1 cellular context compared by ENCODE assay signal in the genomic region with DNA sequence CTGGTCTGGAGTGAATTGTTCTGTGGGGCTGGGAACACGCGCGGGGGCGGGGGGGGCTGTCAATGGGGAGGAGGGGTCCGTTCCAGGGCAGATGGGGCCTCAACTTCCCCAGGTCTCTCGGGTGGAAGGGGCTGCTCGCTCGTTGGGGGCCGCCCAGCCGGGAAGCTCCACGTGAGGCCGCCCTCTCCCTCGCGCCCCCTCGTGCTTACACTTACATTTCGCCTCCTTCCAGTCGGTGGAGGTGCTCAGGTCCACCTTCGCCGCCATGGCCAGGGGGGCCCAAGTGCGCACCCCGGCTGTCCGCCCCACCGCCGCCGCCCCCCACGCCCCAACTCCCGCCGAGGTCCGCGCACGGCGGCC.
TF ChIP-seq lines count a peak whose summit lies in the region.

No MANE protein-coding gene starts in this region.

TF ChIP-seq in K562, 482 proteins besides CTCF, POLR2A, EP300 and RAD21 (continued from another document and continues in another):
- TF ChIP-seq SRSF3 (IDR thresholded peaks at IDR 0.05; ENCODE audit: insufficient read depth, low read length) (no peak), TSC22D4 (tag; IDR thresholded peaks at IDR 0.05) (no peak), NELFE (IDR thresholded peaks at IDR 0.05; ENCODE audit: insufficient read depth, insufficient read length) (no peak), ZNF551 (CRISPR knock-in tag; IDR thresholded peaks at IDR 0.05) (no peak), HMG20B (CRISPR knock-in tag; IDR thresholded peaks at IDR 0.05) (no peak), GTF2E2 (tag; IDR thresholded peaks at IDR 0.05) (peak; percentile 6; the same call in 1 of the 2 replicates), MAFK (IDR thresholded peaks at IDR 0.05; ENCODE audit: low read length) (no peak), MAFF (IDR thresholded peaks at IDR 0.05; ENCODE audit: low read length) (no peak), ZNF175 (CRISPR knock-in tag; IDR thresholded peaks at IDR 0.05; ENCODE audit: low read depth) (no peak), MTF1 (CRISPR knock-in tag; IDR thresholded peaks at IDR 0.05; ENCODE audit: borderline replicate concordance) (no peak), ZNF655 (CRISPR knock-in tag; IDR thresholded peaks at IDR 0.05) (no peak), ZNF707 (CRISPR knock-in tag; conservative IDR thresholded peaks at IDR 0.05) (no peak), TCF3 (CRISPR knock-in tag; IDR thresholded peaks at IDR 0.05) (no peak), KLF6 (CRISPR knock-in tag; IDR thresholded peaks at IDR 0.05; ENCODE audit: borderline replicate concordance) (no peak), ZNF316 (IDR thresholded peaks at IDR 0.05) (no peak), HMGN3 (IDR thresholded peaks at IDR 0.05; ENCODE audit: borderline replicate concordance, extremely low read depth, insufficient read length, low read depth, low read length) (no peak), RB1 (IDR thresholded peaks at IDR 0.05; ENCODE audit: low read depth) (peak; percentile 17; the same call in 1 of the 2 replicates), MCM5 (IDR thresholded peaks at IDR 0.05; ENCODE audit: low read depth) (no peak), ZEB2 (IDR thresholded peaks at IDR 0.05) (no peak), ELF4 (CRISPR knock-in tag; IDR thresholded peaks at IDR 0.05) (no peak), RBM14 (IDR thresholded peaks at IDR 0.05; ENCODE audit: borderline replicate concordance, insufficient read depth, low read depth, low read length) (no peak), KLF10 (CRISPR knock-in tag; IDR thresholded peaks at IDR 0.05) (no peak), HMG20A (CRISPR knock-in tag; conservative IDR thresholded peaks at IDR 0.05) (no peak), PURB (CRISPR knock-in tag; IDR thresholded peaks at IDR 0.05; ENCODE audit: low read depth) (no peak), THAP12 (CRISPR knock-in tag; IDR thresholded peaks at IDR 0.05) (no peak), ZNF232 (CRISPR knock-in tag; IDR thresholded peaks at IDR 0.05) (no peak), VEZF1 (CRISPR knock-in tag; IDR thresholded peaks at IDR 0.05) (no peak), NCOA1 (IDR thresholded peaks at IDR 0.05; ENCODE audit: low read depth) (no peak), TAL1 (IDR thresholded peaks at IDR 0.05) (no peak), ZNF584 (CRISPR knock-in tag; IDR thresholded peaks at IDR 0.05; ENCODE audit: low read depth) (peak; percentile 66; the same call in 1 of the 2 replicates)
- TF ChIP-seq, protein P1, sequence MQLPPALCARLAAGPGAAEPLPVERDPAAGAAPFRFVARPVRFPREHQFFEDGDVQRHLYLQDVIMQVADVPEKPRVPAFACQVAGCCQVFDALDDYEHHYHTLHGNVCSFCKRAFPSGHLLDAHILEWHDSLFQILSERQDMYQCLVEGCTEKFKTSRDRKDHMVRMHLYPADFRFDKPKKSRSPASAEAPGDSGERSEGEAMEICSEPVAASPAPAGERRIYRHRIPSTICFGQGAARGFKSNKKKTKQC (CRISPR knock-in tag; IDR thresholded peaks at IDR 0.05): 0 out of 2 replicates have a peak, but pooled peaks have one; percentile 16
- TF ChIP-seq, protein P2, sequence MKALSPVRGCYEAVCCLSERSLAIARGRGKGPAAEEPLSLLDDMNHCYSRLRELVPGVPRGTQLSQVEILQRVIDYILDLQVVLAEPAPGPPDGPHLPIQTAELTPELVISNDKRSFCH (CRISPR knock-in tag; IDR thresholded peaks at IDR 0.05): no peak
- TF ChIP-seq, protein P2 (tag; IDR thresholded peaks at IDR 0.05): no peak
- TF ChIP-seq, protein P3, sequence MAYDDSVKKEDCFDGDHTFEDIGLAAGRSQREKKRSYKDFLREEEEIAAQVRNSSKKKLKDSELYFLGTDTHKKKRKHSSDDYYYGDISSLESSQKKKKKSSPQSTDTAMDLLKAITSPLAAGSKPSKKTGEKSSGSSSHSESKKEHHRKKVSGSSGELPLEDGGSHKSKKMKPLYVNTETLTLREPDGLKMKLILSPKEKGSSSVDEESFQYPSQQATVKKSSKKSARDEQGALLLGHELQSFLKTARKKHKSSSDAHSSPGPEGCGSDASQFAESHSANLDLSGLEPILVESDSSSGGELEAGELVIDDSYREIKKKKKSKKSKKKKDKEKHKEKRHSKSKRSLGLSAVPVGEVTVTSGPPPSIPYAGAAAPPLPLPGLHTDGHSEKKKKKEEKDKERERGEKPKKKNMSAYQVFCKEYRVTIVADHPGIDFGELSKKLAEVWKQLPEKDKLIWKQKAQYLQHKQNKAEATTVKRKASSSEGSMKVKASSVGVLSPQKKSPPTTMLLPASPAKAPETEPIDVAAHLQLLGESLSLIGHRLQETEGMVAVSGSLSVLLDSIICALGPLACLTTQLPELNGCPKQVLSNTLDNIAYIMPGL (CRISPR knock-in tag; IDR thresholded peaks at IDR 0.05): no peak
- TF ChIP-seq, protein P4, sequence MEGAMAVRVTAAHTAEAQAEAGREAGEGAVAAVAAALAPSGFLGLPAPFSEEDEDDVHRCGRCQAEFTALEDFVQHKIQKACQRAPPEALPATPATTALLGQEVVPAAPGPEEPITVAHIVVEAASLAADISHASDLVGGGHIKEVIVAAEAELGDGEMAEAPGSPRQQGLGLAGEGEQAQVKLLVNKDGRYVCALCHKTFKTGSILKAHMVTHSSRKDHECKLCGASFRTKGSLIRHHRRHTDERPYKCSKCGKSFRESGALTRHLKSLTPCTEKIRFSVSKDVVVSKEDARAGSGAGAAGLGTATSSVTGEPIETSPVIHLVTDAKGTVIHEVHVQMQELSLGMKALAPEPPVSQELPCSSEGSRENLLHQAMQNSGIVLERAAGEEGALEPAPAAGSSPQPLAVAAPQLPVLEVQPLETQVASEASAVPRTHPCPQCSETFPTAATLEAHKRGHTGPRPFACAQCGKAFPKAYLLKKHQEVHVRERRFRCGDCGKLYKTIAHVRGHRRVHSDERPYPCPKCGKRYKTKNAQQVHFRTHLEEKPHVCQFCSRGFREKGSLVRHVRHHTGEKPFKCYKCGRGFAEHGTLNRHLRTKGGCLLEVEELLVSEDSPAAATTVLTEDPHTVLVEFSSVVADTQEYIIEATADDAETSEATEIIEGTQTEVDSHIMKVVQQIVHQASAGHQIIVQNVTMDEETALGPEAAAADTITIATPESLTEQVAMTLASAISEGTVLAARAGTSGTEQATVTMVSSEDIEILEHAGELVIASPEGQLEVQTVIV (CRISPR knock-in tag; IDR thresholded peaks at IDR 0.05; ENCODE audit: borderline replicate concordance): no peak
- TF ChIP-seq, protein P5, sequence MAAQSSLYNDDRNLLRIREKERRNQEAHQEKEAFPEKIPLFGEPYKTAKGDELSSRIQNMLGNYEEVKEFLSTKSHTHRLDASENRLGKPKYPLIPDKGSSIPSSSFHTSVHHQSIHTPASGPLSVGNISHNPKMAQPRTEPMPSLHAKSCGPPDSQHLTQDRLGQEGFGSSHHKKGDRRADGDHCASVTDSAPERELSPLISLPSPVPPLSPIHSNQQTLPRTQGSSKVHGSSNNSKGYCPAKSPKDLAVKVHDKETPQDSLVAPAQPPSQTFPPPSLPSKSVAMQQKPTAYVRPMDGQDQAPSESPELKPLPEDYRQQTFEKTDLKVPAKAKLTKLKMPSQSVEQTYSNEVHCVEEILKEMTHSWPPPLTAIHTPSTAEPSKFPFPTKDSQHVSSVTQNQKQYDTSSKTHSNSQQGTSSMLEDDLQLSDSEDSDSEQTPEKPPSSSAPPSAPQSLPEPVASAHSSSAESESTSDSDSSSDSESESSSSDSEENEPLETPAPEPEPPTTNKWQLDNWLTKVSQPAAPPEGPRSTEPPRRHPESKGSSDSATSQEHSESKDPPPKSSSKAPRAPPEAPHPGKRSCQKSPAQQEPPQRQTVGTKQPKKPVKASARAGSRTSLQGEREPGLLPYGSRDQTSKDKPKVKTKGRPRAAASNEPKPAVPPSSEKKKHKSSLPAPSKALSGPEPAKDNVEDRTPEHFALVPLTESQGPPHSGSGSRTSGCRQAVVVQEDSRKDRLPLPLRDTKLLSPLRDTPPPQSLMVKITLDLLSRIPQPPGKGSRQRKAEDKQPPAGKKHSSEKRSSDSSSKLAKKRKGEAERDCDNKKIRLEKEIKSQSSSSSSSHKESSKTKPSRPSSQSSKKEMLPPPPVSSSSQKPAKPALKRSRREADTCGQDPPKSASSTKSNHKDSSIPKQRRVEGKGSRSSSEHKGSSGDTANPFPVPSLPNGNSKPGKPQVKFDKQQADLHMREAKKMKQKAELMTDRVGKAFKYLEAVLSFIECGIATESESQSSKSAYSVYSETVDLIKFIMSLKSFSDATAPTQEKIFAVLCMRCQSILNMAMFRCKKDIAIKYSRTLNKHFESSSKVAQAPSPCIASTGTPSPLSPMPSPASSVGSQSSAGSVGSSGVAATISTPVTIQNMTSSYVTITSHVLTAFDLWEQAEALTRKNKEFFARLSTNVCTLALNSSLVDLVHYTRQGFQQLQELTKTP (IDR thresholded peaks at IDR 0.05; ENCODE audit: low read depth in 1 of 2, partially characterized antibody in 2 of 2): no peak
- TF ChIP-seq, protein P6, sequence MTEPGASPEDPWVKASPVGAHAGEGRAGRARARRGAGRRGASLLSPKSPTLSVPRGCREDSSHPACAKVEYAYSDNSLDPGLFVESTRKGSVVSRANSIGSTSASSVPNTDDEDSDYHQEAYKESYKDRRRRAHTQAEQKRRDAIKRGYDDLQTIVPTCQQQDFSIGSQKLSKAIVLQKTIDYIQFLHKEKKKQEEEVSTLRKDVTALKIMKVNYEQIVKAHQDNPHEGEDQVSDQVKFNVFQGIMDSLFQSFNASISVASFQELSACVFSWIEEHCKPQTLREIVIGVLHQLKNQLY (CRISPR knock-in tag; conservative IDR thresholded peaks at IDR 0.05): no peak
